Comparison of ENCODE assay signal across 13 cellular contexts in the genomic region with DNA sequence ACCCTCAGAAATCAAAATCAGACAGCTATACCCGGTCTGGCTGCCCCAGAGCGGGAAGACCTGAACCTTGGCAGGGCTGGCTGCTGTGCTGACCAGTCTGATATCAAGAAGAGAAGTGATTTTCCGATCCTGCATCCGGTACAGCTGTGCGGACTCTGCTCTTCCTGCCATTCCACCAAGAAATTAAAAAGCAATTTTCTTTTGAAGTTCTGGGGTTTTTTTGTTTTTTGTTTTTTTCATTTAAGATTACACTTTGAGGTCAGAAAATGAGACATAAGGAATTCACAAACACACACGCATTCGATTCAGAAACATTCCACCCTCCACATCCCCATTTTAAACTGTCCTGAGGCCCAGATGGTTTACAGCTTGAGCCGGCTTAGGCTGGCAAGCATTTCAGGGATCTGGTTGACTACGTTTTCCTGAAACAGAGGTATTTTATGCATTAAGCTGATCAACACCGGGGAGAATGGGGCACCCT.
DNase-seq lines count a peak whose midpoint lies in the region; ATAC-seq, FAIRE-seq and TF ChIP-seq lines count a peak whose summit lies in the region.
"Had no signal": no experiment of that assay in that cellular context is flagged by ENCODE, and none has a peak within 500 bp of the region (broad histone marks: within the 10 kb centered on the region; RNA-seq: fewer than 3 reads in every experiment).

No MANE protein-coding gene starts in this region.

- H3K9me3 ChIP-seq in Loucy (ENCODE audit: insufficient read depth, low read depth, low read length) (no peaks in the 10 kb centered on the region), upper lobe of right lung (no peaks in the 10 kb centered on the region)

- peak; percentile 46 for ATAC-seq in upper lobe of right lung
- ATAC-seq: activated T-helper 17 cell treated with anti-CD3 and anti-CD28 coated beads, Interleukin-2, amount 50 U/mL, for 72 hours had no signal

- DNase-seq in dermis blood vessel endothelial cell = peak; percentile 70
- no peak for DNase-seq in mesothelial cell of epicardium (ENCODE audit: low spot score in 2 of 2, unreplicated experiment in 2 of 2)
- DNase-seq in upper lobe of right lung = no peak
- DNase-seq in glomerular visceral epithelial cell (ENCODE audit: extremely low spot score) = no peak
- no peak for DNase-seq in GM12891 (ENCODE audit: insufficient read length, low spot score)
- DNase-seq in NOMO-1 treated with DMSO at 0.1 percent for 48 hours (lab: John Stamatoyannopoulos, UW; ENCODE audit: unreplicated experiment) = no peak
- DNase-seq: activated CD4-positive, CD25-positive, alpha-beta regulatory T cell treated with anti-CD3 and anti-CD28 coated beads, Interleukin-2, amount 50 U/mL, for 72 hours; central memory CD4-positive, alpha-beta T cell; mammary epithelial cell; NCI-H226 had no signal

- no peaks in the 10 kb centered on the region for H3K9me3 Mint-ChIP-seq in mesothelial cell of epicardium
- H3K9me3 Mint-ChIP-seq: activated T-helper 17 cell treated with anti-CD3 and anti-CD28 coated beads, Interleukin-2, amount 50 U/mL, for 72 hours had no signal

- no peak overlapping the region for H3K4me3 ChIP-seq in Loucy (ENCODE audit: low read length, poor library complexity, severe bottlenecking)
- no peak overlapping the region for H3K4me3 ChIP-seq in upper lobe of right lung

- H3K27me3 ChIP-seq in Loucy (ENCODE audit: insufficient read depth, low read length, poor library complexity, severe bottlenecking) = no peaks in the 10 kb centered on the region
- no peaks in the 10 kb centered on the region for H3K27me3 ChIP-seq in upper lobe of right lung

- peak overlapping the region; percentile 84 for H3K27ac Mint-ChIP-seq in mesothelial cell of epicardium
- H3K27ac Mint-ChIP-seq: activated T-helper 17 cell treated with anti-CD3 and anti-CD28 coated beads, Interleukin-2, amount 50 U/mL, for 72 hours had no signal

- H4K20me1 ChIP-seq in Loucy (ENCODE audit: insufficient read depth, low read length, poor library complexity, severe bottlenecking) = no peaks in the 10 kb centered on the region

- H3K4me2 ChIP-seq in Loucy (ENCODE audit: low read depth, low read length, poor library complexity, severe bottlenecking) = no peak overlapping the region

- TF ChIP-seq CTCF in Loucy (conservative IDR thresholded peaks at IDR 0.05; ENCODE audit: low read length) = no peak
- no peak for TF ChIP-seq CTCF in mesothelial cell of epicardium (IDR thresholded peaks at IDR 0.05; ENCODE audit: unreplicated experiment)
- TF ChIP-seq CTCF in upper lobe of right lung (IDR thresholded peaks at IDR 0.05) = no peak

- no peak for FAIRE-seq in GM12891 (lab: Jason Lieb, UNC)
- FAIRE-seq: D721Med had no signal

- no peaks in the 10 kb centered on the region for H3K9me2 ChIP-seq in Loucy (replicated peaks; ENCODE audit: low read depth, low read length)

- intact Hi-C loops in upper lobe of right lung (cut with DNase I) = no loop called here

- H3K4me1 ChIP-seq in Loucy (ENCODE audit: insufficient read depth, low read length, poor library complexity, severe bottlenecking) (peaks cover 7% of the 10 kb centered on the region), upper lobe of right lung (peaks cover 13% of the 10 kb centered on the region)

- H3K4me1 Mint-ChIP-seq in mesothelial cell of epicardium = peaks cover 32% of the 10 kb centered on the region
- H3K4me1 Mint-ChIP-seq: activated T-helper 17 cell treated with anti-CD3 and anti-CD28 coated beads, Interleukin-2, amount 50 U/mL, for 72 hours had no signal

- H3K79me2 ChIP-seq in Loucy (ENCODE audit: insufficient read depth, low read length) = no peaks in the 10 kb centered on the region

- H3K9ac ChIP-seq in Loucy (ENCODE audit: low read depth, low read length, poor library complexity, severe bottlenecking) = no peak overlapping the region

- H3K36me3 Mint-ChIP-seq in mesothelial cell of epicardium = no peaks in the 10 kb centered on the region

- H3K27ac ChIP-seq in upper lobe of right lung = peak overlapping the region; percentile 75

- H3F3A ChIP-seq in Loucy (ENCODE audit: low read depth) = no peaks in the 10 kb centered on the region

- H3K36me3 ChIP-seq in Loucy (ENCODE audit: insufficient read depth, low read length) = no peaks in the 10 kb centered on the region
- no peaks in the 10 kb centered on the region for H3K36me3 ChIP-seq in upper lobe of right lung

- peak overlapping the region; percentile 51; the same call in 1 of the 2 replicates for H2AFZ ChIP-seq in Loucy (ENCODE audit: low read length)

- H3K4me3 Mint-ChIP-seq in mesothelial cell of epicardium = no peak overlapping the region
- H3K4me3 Mint-ChIP-seq: activated T-helper 17 cell treated with anti-CD3 and anti-CD28 coated beads, Interleukin-2, amount 50 U/mL, for 72 hours had no signal

- H3K27me3 Mint-ChIP-seq in mesothelial cell of epicardium (ENCODE audit: low read depth) = no peaks in the 10 kb centered on the region

- TF ChIP-seq POLR2A in GM12891 (IDR thresholded peaks at IDR 0.05; ENCODE audit: low read depth, low read length) = no peak

TF ChIP-seq in GM12891, 5 proteins besides CTCF, POLR2A, EP300 and RAD21:
- TF ChIP-seq TAF1 (IDR thresholded peaks at IDR 0.05; ENCODE audit: low read depth, low read length) = no peak
- no peak for TF ChIP-seq POLR2AphosphoS5 (IDR thresholded peaks at IDR 0.05; ENCODE audit: low read depth, low read length)
- no peak for TF ChIP-seq POU2F2 (IDR thresholded peaks at IDR 0.05; ENCODE audit: low read depth, low read length)
